ENCODE assay signal across 1 cellular context in genomic region chr17:43660262-43660661, GRCh38.
TF ChIP-seq lines count a peak whose summit lies in the region.

No MANE protein-coding gene starts in this region.

TF ChIP-seq in H1, 55 proteins besides CTCF, POLR2A, EP300 and RAD21:
- TF ChIP-seq KDM4A (IDR thresholded peaks at IDR 0.05; ENCODE audit: low read depth, low read length, severe bottlenecking) (no peak), POLR2AphosphoS5 (IDR thresholded peaks at IDR 0.05; ENCODE audit: low read depth, low read length) (no peak), USF2 (IDR thresholded peaks at IDR 0.05; ENCODE audit: low read length) (no peak), GTF2F1 (IDR thresholded peaks at IDR 0.05; ENCODE audit: borderline replicate concordance, low read depth, low read length) (no peak), TBP (IDR thresholded peaks at IDR 0.05; ENCODE audit: low read depth, low read length) (no peak), RNF2 (IDR thresholded peaks at IDR 0.05; ENCODE audit: borderline replicate concordance, low read depth, low read length, missing control alignments, poor library complexity, severe bottlenecking) (no peak), RFX5 (IDR thresholded peaks at IDR 0.05; ENCODE audit: borderline replicate concordance, low read depth, low read length) (no peak), SIN3A (conservative IDR thresholded peaks at IDR 0.05 in 1 of 2, IDR thresholded peaks at IDR 0.05 in 1 of 2; ENCODE audit: low read depth in 1 of 2, low read length in 2 of 2) (no peak)
